16 cellular contexts compared by ENCODE assay signal in genomic region chr15:73362900-73363299, GRCh38. TPM values are rescaled to one million over a fixed set of nuclear protein-coding genes. Genes with fewer than 3 reads are reported as not detected.
DNase-seq lines count a peak whose midpoint lies in the region; ATAC-seq and TF ChIP-seq lines count a peak whose summit lies in the region.
"Had no signal": no experiment of that assay in that cellular context is flagged by ENCODE, and none has a peak within 500 bp of the region (broad histone marks: within the 10 kb centered on the region; RNA-seq: fewer than 3 reads in every experiment).

No MANE protein-coding gene starts in this region.

- intact Hi-C loops in Panc1 (cut with micrococcal nuclease; ENCODE audit: unreplicated experiment) = no loop called here

- POLR2A ChIA-PET in Panc1 (lab: Charles Lee) = interaction anchor here (0.5 kb wide), 1 partner anchor 480 kb away, joined by 6 read pairs; no protein-coding TSS in a partner anchor

- H3K27me3 ChIP-seq in Panc1 (ENCODE audit: control insufficient read depth, insufficient read depth, low read length) = peaks cover 7% of the 10 kb centered on the region; the same call in 1 of the 2 replicates
- peaks cover 15% of the 10 kb centered on the region for H3K27me3 ChIP-seq in iPS-18a (ENCODE audit: control insufficient read depth, insufficient read depth, low read length)
- H3K27me3 ChIP-seq in osteoblast (ENCODE audit: insufficient read depth, low read length) = peaks cover 38% of the 10 kb centered on the region

- H3K4me2 ChIP-seq in osteoblast (ENCODE audit: insufficient read depth, low read length) = no peak overlapping the region

- TF ChIP-seq CTCF in GM12865 (IDR thresholded peaks at IDR 0.05; ENCODE audit: insufficient read depth, low read depth, low read length, missing control alignments) (no peak), Panc1 (IDR thresholded peaks at IDR 0.05) (no peak), osteoblast (IDR thresholded peaks at IDR 0.05; ENCODE audit: extremely low read depth, low read depth, low read length) (no peak)

- BruUV-seq in Panc1 (replicated peaks; lab: Mats Ljungman, UMichigan) = no TSS peak

- H3K36me3 ChIP-seq in Panc1 (ENCODE audit: control insufficient read depth, insufficient read depth, low read length) (no peaks in the 10 kb centered on the region), iPS-18a (ENCODE audit: control insufficient read depth, low read depth, low read length) (no peaks in the 10 kb centered on the region), osteoblast (ENCODE audit: insufficient read depth, low read length) (no peaks in the 10 kb centered on the region)
- H3K36me3 ChIP-seq: Peyer's patch had no signal

- in situ Hi-C loops in Panc1 (cut with HindIII; ENCODE audit: low pct_unique_long_range_greater_than_20kb, low sequenced_read_pairs) = no loop called here

- H3K4me1 ChIP-seq in Panc1 (ENCODE audit: control insufficient read depth, insufficient read depth, low read length) (no peaks in the 10 kb centered on the region), iPS-18a (ENCODE audit: control insufficient read depth, low read depth, low read length) (peaks cover 19% of the 10 kb centered on the region), osteoblast (ENCODE audit: insufficient read depth, low read length) (no peaks in the 10 kb centered on the region)

- H3K27ac ChIP-seq in Panc1 (ENCODE audit: low read length) = no peak overlapping the region
- no peak overlapping the region for H3K27ac ChIP-seq in iPS-18a (ENCODE audit: low read length)
- H3K27ac ChIP-seq in osteoblast (ENCODE audit: low read depth, low read length) = no peak overlapping the region
- H3K27ac ChIP-seq: Peyer's patch had no signal

- H2AFZ ChIP-seq in osteoblast (ENCODE audit: low read length) = no peak overlapping the region

- no peaks in the 10 kb centered on the region for H4K20me1 ChIP-seq in osteoblast (ENCODE audit: insufficient read depth, low read length)

- no peak overlapping the region for H3K9ac ChIP-seq in iPS-18a (ENCODE audit: low read length)

- H3K4me3 ChIP-seq in GM12865 (ENCODE audit: low read depth, low read length) (no peak overlapping the region), Panc1 (ENCODE audit: low read depth in 2 of 2, low read length in 2 of 2) (no peak overlapping the region), iPS-18a (ENCODE audit: low read length) (peak overlapping the region; percentile 10), osteoblast (ENCODE audit: insufficient read depth, low read length) (no peak overlapping the region)
- H3K4me3 ChIP-seq: Peyer's patch had no signal

- ATAC-seq in Panc1 (peak; percentile 56), HG03521 (IDR thresholded peaks at IDR 0.05; ENCODE audit: unreplicated experiment) (no peak)

- no peaks in the 10 kb centered on the region for H3K9me3 ChIP-seq in Panc1 (ENCODE audit: control insufficient read depth, insufficient read depth, low read depth, low read length)
- H3K9me3 ChIP-seq in iPS-18a (ENCODE audit: control insufficient read depth, low read depth, low read length) = no peaks in the 10 kb centered on the region
- no peaks in the 10 kb centered on the region for H3K9me3 ChIP-seq in osteoblast (ENCODE audit: low read depth, low read length)
- H3K9me3 ChIP-seq: Peyer's patch had no signal

- CTCF ChIA-PET in Panc1 (lab: Charles Lee) = no interaction called here

- H3K79me2 ChIP-seq in osteoblast (ENCODE audit: insufficient read depth, low read length) = no peaks in the 10 kb centered on the region

- DNase-seq in GM12865 (ENCODE audit: low read depth) (peak; percentile 8), Panc1 (ENCODE audit: low read depth, low spot score) (no peak), osteoblast (ENCODE audit: insufficient read length, low spot score, missing footprints) (peak; percentile 25), DMS 273 (lab: John Stamatoyannopoulos, UW; ENCODE audit: unreplicated experiment) (no peak)
- DNase-seq in activated CD4-positive, CD25-positive, alpha-beta regulatory T cell (lab: John Stamatoyannopoulos, UW) = no peak
- DNase-seq: ACHN; CD4-positive, CD25-positive, alpha-beta regulatory T cell; MM.1S; NCI-H1105; NCI-H187; NCI-H446; NCI-H774; Peyer's patch; SIG-M5 had no signal

RNA-seq across cellular contexts. Expression of gene HCN4, which starts 5.9 kb away (rescaled TPM):
- total RNA-seq in Panc1 (2021; ENCODE audit: unreplicated experiment) (0.15 TPM), osteoblast (not detected in 2 replicates)
- polyA plus RNA-seq in Panc1 (2012; ENCODE audit: insufficient read length) = 0.04 TPM
- total RNA-seq: CD4-positive, CD25-positive, alpha-beta regulatory T cell had no signal
- polyA plus RNA-seq: CD4-positive, CD25-positive, alpha-beta regulatory T cell had no signal

Comparison
In these comparisons a context has a peak if more than half of its experiments do, and no peak if none do; other contexts are left out.
1. DNase-seq: peak in GM12865 (single experiment) and osteoblast (single experiment); none in Panc1 (single experiment), activated CD4-positive, CD25-positive, alpha-beta regulatory T cell (0 of 4) and DMS 273 (single experiment).